21 cellular contexts compared by ENCODE assay signal in genomic region chr11:125085301-125086081, GRCh38. TPM values are rescaled to one million over a fixed set of nuclear protein-coding genes. Genes with fewer than 3 reads are reported as not detected.
DNase-seq lines count a peak whose midpoint lies in the region; ATAC-seq and TF ChIP-seq lines count a peak whose summit lies in the region.
"Had no signal": no experiment of that assay in that cellular context is flagged by ENCODE, and none has a peak within 500 bp of the region (broad histone marks: within the 10 kb centered on the region; RNA-seq: fewer than 3 reads in every experiment).

No MANE protein-coding gene starts in this region.

- H3K27me3 ChIP-seq in right atrium auricular region (no peaks in the 10 kb centered on the region), right cardiac atrium (ENCODE audit: control insufficient read depth, insufficient read depth) (no peaks in the 10 kb centered on the region)

- ATAC-seq in right cardiac atrium = no peak
- no peak for ATAC-seq in HG02884 (IDR thresholded peaks at IDR 0.05; ENCODE audit: unreplicated experiment)
- ATAC-seq in HG03439 (IDR thresholded peaks at IDR 0.05; ENCODE audit: unreplicated experiment) = no peak
- ATAC-seq: Panc1 had no signal

- no peaks in the 10 kb centered on the region for H3K36me3 ChIP-seq in right atrium auricular region

- H3K4me1 ChIP-seq in right atrium auricular region = no peaks in the 10 kb centered on the region
- H3K4me1 ChIP-seq in right cardiac atrium (ENCODE audit: control insufficient read depth, insufficient read depth, low read length) = no peaks in the 10 kb centered on the region
- H3K4me1 ChIP-seq: heart right ventricle had no signal

- intact Hi-C loops in right cardiac atrium (cut with DNase I) = no loop called here

- H3K27ac ChIP-seq in right atrium auricular region (no peak overlapping the region), right cardiac atrium (ENCODE audit: low read length) (no peak overlapping the region), RWPE1 (peak overlapping the region; percentile 97)
- H3K27ac ChIP-seq: heart right ventricle, SK-N-MC had no signal

- H3K4me3 ChIP-seq in right atrium auricular region (no peak overlapping the region), right cardiac atrium (ENCODE audit: low read length) (no peak overlapping the region)
- H3K4me3 ChIP-seq: heart right ventricle, SK-N-MC had no signal

- 77% methylated on average over 20 of the region's 20 CpGs for WGBS in right cardiac atrium

- POLR2A ChIA-PET in RWPE1 (lab: Yijun Ruan, JAX; ENCODE audit: low non-redundant PET) = no interaction called here

- no peaks in the 10 kb centered on the region for H3K9me3 ChIP-seq in right atrium auricular region
- H3K9me3 ChIP-seq in right cardiac atrium (ENCODE audit: control insufficient read depth, low read length) = no peaks in the 10 kb centered on the region
- H3K9me3 ChIP-seq: heart right ventricle had no signal

- DNase-seq in right atrium auricular region (ENCODE audit: low spot score) (peak; percentile 53), right cardiac atrium (no peak), RWPE1 (ENCODE audit: low spot score) (no peak), iPS-NIHi11 (ENCODE audit: low spot score) (peak; percentile 63), inferior parietal cortex (ENCODE audit: extremely low spot score) (no peak), putamen (ENCODE audit: low spot score) (no peak)
- DNase-seq: activated CD4-positive, alpha-beta T cell treated with anti-CD3 and anti-CD28 coated beads for 4 hours; activated naive CD4-positive, alpha-beta T cell treated with anti-CD3 and anti-CD28 coated beads for 36 hours; heart right ventricle; Karpas-422; kidney; NCI-H1105 treated with DMSO at 0.1 percent for 48 hours; NCI-H2171; NCI-H748 treated with DMSO at 0.1 percent for 48 hours; nephron progenitor cell; retina; stimulated activated naive CD8-positive, alpha-beta T cell treated with anti-CD3 and anti-CD28 coated beads, Interleukin-15, amount 100 ng/mL, for 72 hours had no signal

- TF ChIP-seq CTCF in right atrium auricular region (IDR thresholded peaks at IDR 0.05) (no peak), RWPE1 (conservative IDR thresholded peaks at IDR 0.05; ENCODE audit: low read depth) (no peak)

- CTCF ChIA-PET in RWPE1 (lab: Yijun Ruan, JAX) = interaction anchor here (1.0 kb wide), 1 partner anchor 56 kb away, joined by 5 read pairs; no protein-coding TSS in a partner anchor

RNA-seq across cellular contexts. Expression of gene SLC37A2, which starts 22.4 kb away (rescaled TPM):
- total RNA-seq in right atrium auricular region = 1 to 10 TPM; 2.0 to 4.2 TPM
- 1 to 10 TPM; 2.9 to 4.6 (median 4.3) TPM for total RNA-seq in right cardiac atrium
- 0.97 TPM for polyA plus RNA-seq in right cardiac atrium

RNA-seq across cellular contexts. Expression of gene TMEM218, which starts 25.9 kb away (rescaled TPM):
- total RNA-seq in right atrium auricular region (10 to 100 TPM in 1 of 2 donors, 1 to 10 TPM in 1; 8.3 to 15.3 TPM), right cardiac atrium (10 to 100 TPM; 11.1 to 13.2 (median 11.7) TPM)
- polyA plus RNA-seq in right cardiac atrium = 14.1 TPM

Comparison
In these comparisons a context has a peak if more than half of its experiments do, and no peak if none do; other contexts are left out.
1. DNase-seq: peak in right atrium auricular region (single experiment) and iPS-NIHi11 (single experiment); none in right cardiac atrium (0 of 3), RWPE1 (single experiment), inferior parietal cortex (single experiment) and putamen (single experiment).